ENCODE assay signal across 8 cellular contexts in genomic region chr6:111011360-111012142, GRCh38. TPM values are rescaled to one million over a fixed set of nuclear protein-coding genes. Genes with fewer than 3 reads are reported as not detected.
A peak's percentile ranks its signal among the peaks of the same experiment; 100 is the strongest.
DNase-seq lines count a peak whose midpoint lies in the region; ATAC-seq, FAIRE-seq and TF ChIP-seq lines count a peak whose summit lies in the region.

No MANE protein-coding gene starts in this region.

- intact Hi-C loops in upper lobe of right lung (cut with DNase I) = no loop called here

- no peak overlapping the region for H3K4me3 ChIP-seq in bronchial epithelial cell (ENCODE audit: low read depth, low read length)
- H3K4me3 ChIP-seq in kidney epithelial cell (ENCODE audit: low read depth, low read length) = no peak overlapping the region
- no peak overlapping the region for H3K4me3 ChIP-seq in upper lobe of right lung

- no peak overlapping the region for H3K27ac ChIP-seq in upper lobe of right lung

- TF ChIP-seq CTCF in D721Med (IDR thresholded peaks at IDR 0.05; ENCODE audit: insufficient read depth, missing control alignments) = peak; percentile 83
- peak; percentile 36 for TF ChIP-seq CTCF in bronchial epithelial cell (IDR thresholded peaks at IDR 0.05; ENCODE audit: insufficient read depth, low read length, severe bottlenecking)
- peak; percentile 53 for TF ChIP-seq CTCF in kidney epithelial cell (IDR thresholded peaks at IDR 0.05; ENCODE audit: insufficient read depth, low read length, poor library complexity, severe bottlenecking)
- peak; percentile 58 for TF ChIP-seq CTCF in upper lobe of right lung (IDR thresholded peaks at IDR 0.05)

- no peaks in the 10 kb centered on the region for H3K9me3 ChIP-seq in upper lobe of right lung

- ATAC-seq in upper lobe of right lung = peak; percentile 89
- no peak for ATAC-seq in GM19397 (IDR thresholded peaks at IDR 0.05; ENCODE audit: unreplicated experiment)

- FAIRE-seq in D721Med (lab: Jason Lieb, UNC) (peak; percentile 89), bronchial epithelial cell (lab: Jason Lieb, UNC) (no peak)

- H3K27me3 ChIP-seq in bronchial epithelial cell (ENCODE audit: control insufficient read depth, insufficient read depth, low read length) (no peaks in the 10 kb centered on the region), kidney epithelial cell (ENCODE audit: control insufficient read depth, insufficient read depth, low read length) (no peaks in the 10 kb centered on the region), upper lobe of right lung (no peaks in the 10 kb centered on the region)

- H3K36me3 ChIP-seq in bronchial epithelial cell (ENCODE audit: control insufficient read depth, insufficient read depth, low read length) (peaks cover 9% of the 10 kb centered on the region), kidney epithelial cell (ENCODE audit: control insufficient read depth, insufficient read depth, low read length) (peaks cover 3% of the 10 kb centered on the region), upper lobe of right lung (peaks cover 69% of the 10 kb centered on the region)

- H3K4me1 ChIP-seq in upper lobe of right lung = no peaks in the 10 kb centered on the region

- DNase-seq in D721Med (ENCODE audit: insufficient read length, low spot score) (no peak), H4 (ENCODE audit: low spot score) (peak; percentile 23), NCI-H526 treated with DMSO at 0.1 percent for 48 hours (lab: John Stamatoyannopoulos, UW) (peak; percentile 49), bronchial epithelial cell (ENCODE audit: low read depth) (peak; percentile 46), kidney epithelial cell (ENCODE audit: low read depth) (no peak), upper lobe of right lung (no peak), GF-D8 (lab: John Stamatoyannopoulos, UW) (no peak)

RNA-seq across cellular contexts. Expression of gene RPF2, which starts 29.7 kb away (rescaled TPM):
- 40.9 and 44.7 TPM in 2 replicates for total RNA-seq in H4 (2014; rRNA removed; shearing (Covaris generic))
- total RNA-seq in bronchial epithelial cell = 14.6 and 19.5 TPM in 2 replicates
- total RNA-seq in kidney epithelial cell = 31.8 and 37.4 TPM in 2 replicates
- 22.3 TPM for total RNA-seq in upper lobe of right lung

RNA-seq across cellular contexts. Expression of gene GTF3C6, which starts 53.0 kb away (rescaled TPM):
- total RNA-seq in H4 (2014; rRNA removed; shearing (Covaris generic)) = 77.3 and 108 TPM in 2 replicates
- total RNA-seq in bronchial epithelial cell = 38.7 and 49.5 TPM in 2 replicates
- total RNA-seq in kidney epithelial cell = 66.3 and 68.3 TPM in 2 replicates
- total RNA-seq in upper lobe of right lung = 47.5 TPM

Comparison
In these comparisons a context has a peak if more than half of its experiments do, and no peak if none do; other contexts are left out.
1. DNase-seq: peak in H4 (single experiment), NCI-H526 treated with DMSO at 0.1 percent for 48 hours (single experiment) and bronchial epithelial cell (single experiment); none in D721Med (single experiment), kidney epithelial cell (single experiment), upper lobe of right lung (single experiment) and GF-D8 (single experiment).
2. Peak in every context shown above with its lines, with median percentiles within 50 percentile points of each other: CTCF ChIP-seq.